In the genomic region with DNA sequence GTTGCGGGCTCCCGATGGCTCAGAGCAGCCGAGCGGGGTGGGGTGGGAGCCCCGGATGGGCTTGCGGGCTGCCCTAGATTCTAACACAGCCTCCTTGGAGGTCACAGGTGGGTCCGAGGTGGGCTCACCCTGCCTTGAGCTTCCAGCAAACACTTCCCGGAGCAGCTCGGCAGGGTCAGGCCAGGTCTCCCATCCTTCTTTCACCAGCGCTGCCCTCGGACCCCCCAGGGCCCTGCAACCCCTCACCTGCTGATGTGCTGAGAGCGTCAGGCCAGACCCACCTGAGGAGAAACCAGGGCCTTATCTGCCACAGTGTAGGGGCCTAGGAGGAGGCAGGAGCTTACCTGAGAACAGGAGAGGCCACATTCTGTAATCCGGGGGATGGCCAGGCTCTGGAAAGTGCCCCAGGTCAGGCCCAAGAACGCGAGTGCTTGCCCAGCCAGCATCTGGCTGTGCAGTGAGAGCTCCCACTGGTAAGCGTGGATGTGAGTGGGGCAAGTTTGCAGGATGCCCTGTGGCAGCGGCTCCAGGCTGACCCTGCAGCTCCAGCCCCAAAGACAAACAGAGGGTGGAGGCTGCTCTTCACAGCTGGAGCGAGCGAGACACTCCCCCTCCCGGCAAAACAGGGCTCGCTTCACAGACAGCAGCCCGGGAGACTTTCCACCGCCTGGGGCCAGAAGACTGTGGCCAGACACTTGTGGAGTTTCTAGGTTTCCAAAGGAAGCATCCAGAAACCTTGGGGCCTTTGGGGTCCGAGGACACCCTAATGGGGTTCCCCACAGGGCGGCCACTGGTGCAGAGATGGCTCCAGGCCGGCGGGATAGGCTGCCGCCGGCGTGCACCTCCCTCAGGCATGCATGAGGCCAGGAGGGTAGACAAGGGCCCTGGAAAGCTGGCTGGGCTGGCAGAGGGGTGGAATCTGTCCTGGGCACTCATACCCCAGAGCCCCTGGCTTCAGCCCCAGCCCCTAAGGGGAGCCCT, we compare ENCODE assay signal across 9 cellular contexts. TPM values are rescaled to one million over a fixed set of nuclear protein-coding genes. Genes with fewer than 3 reads are reported as not detected.
DNase-seq lines count a peak whose midpoint lies in the region; ATAC-seq and TF ChIP-seq lines count a peak whose summit lies in the region.
"Had no signal": no experiment of that assay in that cellular context is flagged by ENCODE, and none has a peak within 500 bp of the region (broad histone marks: within the 10 kb centered on the region; RNA-seq: fewer than 3 reads in every experiment).

A gene (minus strand): TSS at position 565 of the 981 bp plus-strand sequence. CDS start 119 bp downstream, at position 446.

- H3K36me3 Mint-ChIP-seq in activated T-cell treated with anti-CD3 and anti-CD28 coated beads, Interleukin-2, amount 50 U/mL, for 72 hours (ENCODE audit: insufficient read depth in 2 of 2), result no peaks in the 10 kb centered on the region

- H3K4me1 Mint-ChIP-seq in activated T-cell treated with anti-CD3 and anti-CD28 coated beads, Interleukin-2, amount 50 U/mL, for 72 hours (ENCODE audit: low read depth), result peaks cover 15% of the 10 kb centered on the region
- peaks cover 59% of the 10 kb centered on the region for H3K4me1 Mint-ChIP-seq in stimulated activated naive CD8-positive, alpha-beta T cell treated with anti-CD3 and anti-CD28 coated beads, Interleukin-15, amount 100 ng/mL, for 72 hours

- intact Hi-C loops in left ventricle myocardium superior (cut with micrococcal nuclease), result no loop called here

- H3K27me3 Mint-ChIP-seq in activated T-cell treated with anti-CD3 and anti-CD28 coated beads, Interleukin-2, amount 50 U/mL, for 72 hours (ENCODE audit: low read depth), result no peaks in the 10 kb centered on the region
- H3K27me3 Mint-ChIP-seq in stimulated activated naive CD8-positive, alpha-beta T cell treated with anti-CD3 and anti-CD28 coated beads, Interleukin-15, amount 100 ng/mL, for 72 hours, result peaks cover 18% of the 10 kb centered on the region

- no peak for DNase-seq in activated T-cell treated with anti-CD3 and anti-CD28 coated beads, Interleukin-2, amount 50 U/mL, for 72 hours
- DNase-seq in activated T-cell treated with anti-CD3 and anti-CD28 coated beads for 4 hours (no peak), left ventricle myocardium superior (peak; percentile 33), Ammon's horn (ENCODE audit: low spot score) (no peak)
- DNase-seq in stimulated activated naive CD8-positive, alpha-beta T cell treated with anti-CD3 and anti-CD28 coated beads, Interleukin-15, amount 100 ng/mL, for 72 hours, result no peak

- ATAC-seq in activated T-cell treated with anti-CD3 and anti-CD28 coated beads, Interleukin-2, amount 50 U/mL, for 72 hours (replicated peaks in 1 of 2), result no peak
- ATAC-seq in SK-N-SH treated with all-trans-retinoic acid at 6 μM for 48 hours (peak; percentile 52), left ventricle myocardium superior (peak; percentile 41), HG03280 (IDR thresholded peaks at IDR 0.05; ENCODE audit: unreplicated experiment) (no peak), HG02840 (IDR thresholded peaks at IDR 0.05; ENCODE audit: low FRiP score, unreplicated experiment) (no peak)
- no peak for ATAC-seq in stimulated activated naive CD8-positive, alpha-beta T cell treated with anti-CD3 and anti-CD28 coated beads, Interleukin-15, amount 100 ng/mL, for 72 hours

- no peaks in the 10 kb centered on the region for H3K9me3 Mint-ChIP-seq in activated T-cell treated with anti-CD3 and anti-CD28 coated beads, Interleukin-2, amount 50 U/mL, for 72 hours
- H3K9me3 Mint-ChIP-seq in stimulated activated naive CD8-positive, alpha-beta T cell treated with anti-CD3 and anti-CD28 coated beads, Interleukin-15, amount 100 ng/mL, for 72 hours, result no peaks in the 10 kb centered on the region
- H3K9me3 Mint-ChIP-seq: T-helper 2 cell treated with Interferon-gamma antibody and Interleukin-4, amounts not matched to agents 5 μg/mL and 100 μg/mL, for 36 hours had no signal

- peak within 1 kb of the TSS; percentile 76 to 83 for H3K4me3 Mint-ChIP-seq in activated T-cell treated with anti-CD3 and anti-CD28 coated beads, Interleukin-2, amount 50 U/mL, for 72 hours
- H3K4me3 Mint-ChIP-seq in stimulated activated naive CD8-positive, alpha-beta T cell treated with anti-CD3 and anti-CD28 coated beads, Interleukin-15, amount 100 ng/mL, for 72 hours, result peak within 1 kb of the TSS; percentile 76 to 82
- H3K4me3 Mint-ChIP-seq: T-helper 2 cell treated with Interferon-gamma antibody and Interleukin-4, amounts not matched to agents 5 μg/mL and 100 μg/mL, for 36 hours had no signal

- H3K27ac Mint-ChIP-seq in activated T-cell treated with anti-CD3 and anti-CD28 coated beads, Interleukin-2, amount 50 U/mL, for 72 hours, result peak within 1 kb of the TSS; percentile 78
- peak within 1 kb of the TSS; percentile 21 to 83 for H3K27ac Mint-ChIP-seq in stimulated activated naive CD8-positive, alpha-beta T cell treated with anti-CD3 and anti-CD28 coated beads, Interleukin-15, amount 100 ng/mL, for 72 hours
- H3K27ac Mint-ChIP-seq: T-helper 2 cell treated with Interferon-gamma antibody and Interleukin-4, amounts not matched to agents 5 μg/mL and 100 μg/mL, for 36 hours had no signal

TF ChIP-seq in SK-N-SH treated with all-trans-retinoic acid at 6 μM for 48 hours, 23 proteins besides CTCF, POLR2A, EP300 and RAD21:
- TF ChIP-seq, protein P1, sequence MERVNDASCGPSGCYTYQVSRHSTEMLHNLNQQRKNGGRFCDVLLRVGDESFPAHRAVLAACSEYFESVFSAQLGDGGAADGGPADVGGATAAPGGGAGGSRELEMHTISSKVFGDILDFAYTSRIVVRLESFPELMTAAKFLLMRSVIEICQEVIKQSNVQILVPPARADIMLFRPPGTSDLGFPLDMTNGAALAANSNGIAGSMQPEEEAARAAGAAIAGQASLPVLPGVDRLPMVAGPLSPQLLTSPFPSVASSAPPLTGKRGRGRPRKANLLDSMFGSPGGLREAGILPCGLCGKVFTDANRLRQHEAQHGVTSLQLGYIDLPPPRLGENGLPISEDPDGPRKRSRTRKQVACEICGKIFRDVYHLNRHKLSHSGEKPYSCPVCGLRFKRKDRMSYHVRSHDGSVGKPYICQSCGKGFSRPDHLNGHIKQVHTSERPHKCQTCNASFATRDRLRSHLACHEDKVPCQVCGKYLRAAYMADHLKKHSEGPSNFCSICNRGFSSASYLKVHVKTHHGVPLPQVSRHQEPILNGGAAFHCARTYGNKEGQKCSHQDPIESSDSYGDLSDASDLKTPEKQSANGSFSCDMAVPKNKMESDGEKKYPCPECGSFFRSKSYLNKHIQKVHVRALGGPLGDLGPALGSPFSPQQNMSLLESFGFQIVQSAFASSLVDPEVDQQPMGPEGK (CRISPR knock-in tag; IDR thresholded peaks at IDR 0.05; ENCODE audit: borderline replicate concordance), result no peak
- no peak for TF ChIP-seq ESRRG (CRISPR knock-in tag; IDR thresholded peaks at IDR 0.05)

RNA-seq across cellular contexts. Expression of the gene that starts here (rescaled TPM):
- 1 to 10 TPM in 1 of 2 donors, under 1 TPM in 1; 0.36 to 1.1 TPM for total RNA-seq in activated T-cell treated with anti-CD3 and anti-CD28 coated beads, Interleukin-2, amount 50 U/mL, for 72 hours
- total RNA-seq in left ventricle myocardium superior, result not detected

Comparison
In these comparisons a context has a peak if more than half of its experiments do, and no peak if none do; other contexts are left out.
1. Peak in DNase-seq and ATAC-seq in left ventricle myocardium superior; RNA of the gene not detected or under 1 TPM.